ENCODE assay signal across 8 cellular contexts in the genomic region with DNA sequence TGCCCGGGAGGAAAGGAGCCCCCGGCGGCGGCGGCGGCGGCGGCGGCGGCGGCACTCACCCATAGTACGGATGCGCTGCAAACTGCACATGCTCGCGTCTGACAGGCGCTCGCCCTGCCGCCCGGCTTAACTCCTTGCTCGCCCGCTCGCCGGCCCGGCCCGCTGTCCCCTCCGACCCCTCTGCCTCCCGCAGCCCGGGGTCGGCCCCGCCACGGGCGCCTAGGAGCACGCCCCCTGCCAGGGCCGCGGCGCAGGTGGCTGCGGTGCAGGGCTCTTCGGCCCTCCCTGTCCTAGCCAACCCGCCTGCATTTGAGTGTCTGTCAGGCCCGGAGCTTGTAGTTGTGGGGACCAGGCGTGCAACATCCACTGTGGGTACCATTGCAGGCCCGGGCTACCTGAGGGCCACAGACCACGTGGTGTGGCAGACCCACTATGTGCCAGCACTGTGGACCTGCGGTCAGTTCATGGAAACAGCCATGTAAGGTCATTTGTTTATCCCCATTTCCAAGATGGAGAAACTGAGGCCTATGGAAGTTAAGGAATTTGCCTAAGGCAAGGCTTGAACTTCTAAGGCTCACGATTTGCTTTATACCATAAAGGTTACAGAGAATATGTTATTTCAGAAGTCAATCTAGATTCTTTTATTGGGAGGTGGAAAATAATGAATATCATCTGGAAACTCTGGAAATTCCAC. TPM values are rescaled to one million over a fixed set of nuclear protein-coding genes. Genes with fewer than 3 reads are reported as not detected.
DNase-seq lines count a peak whose midpoint lies in the region; ATAC-seq, FAIRE-seq and TF ChIP-seq lines count a peak whose summit lies in the region.

No MANE protein-coding gene starts in this region.

- DNase-seq in Caco-2 = peak in 1 of 2 experiments; percentile 7
- no peak for DNase-seq in astrocyte (ENCODE audit: low read depth)
- peak; percentile 64 for DNase-seq in iPS-NIHi11 (ENCODE audit: low spot score)
- DNase-seq in stimulated activated CD4-positive, alpha-beta T cell treated with anti-CD3 and anti-CD28 coated beads, Interleukin-1b, Interleukin-23, amount 100 ng/mL, for 48 hours = peak; percentile 20
- no peak for DNase-seq in foreskin melanocyte
- DNase-seq in NCI-H2107 treated with DMSO at 0.1 percent for 48 hours (lab: John Stamatoyannopoulos, UW; ENCODE audit: unreplicated experiment) = no peak

- H3K9me2 ChIP-seq in OCI-LY1 (ENCODE audit: low read depth, low read length) = no peaks in the 10 kb centered on the region

- CTCF ChIA-PET in Caco-2 (lab: Charles Lee) = interaction anchor here (1.2 to 1.9 kb wide), 2 partner anchors 56 to 88 kb away, joined by 7 to 12 read pairs; no protein-coding TSS in a partner anchor

- H3K27me3 ChIP-seq in Caco-2 (replicated peaks; ENCODE audit: control insufficient read depth, insufficient read depth, low read length) (no peaks in the 10 kb centered on the region), OCI-LY1 (ENCODE audit: insufficient read depth, low read length) (peaks cover 10% of the 10 kb centered on the region; the same call in 1 of the 2 replicates), astrocyte (ENCODE audit: insufficient read depth, low read length) (peaks cover 35% of the 10 kb centered on the region)

- H3K27ac Mint-ChIP-seq in Caco-2 (ENCODE audit: unreplicated experiment) (no peak overlapping the region), astrocyte (ENCODE audit: unreplicated experiment) (no peak overlapping the region)

- H3K9me3 ChIP-seq in Caco-2 (no peaks in the 10 kb centered on the region), OCI-LY1 (ENCODE audit: low read length) (no peaks in the 10 kb centered on the region), astrocyte (ENCODE audit: insufficient read depth, low read depth, low read length) (no peaks in the 10 kb centered on the region)

- no peaks in the 10 kb centered on the region for H3K4me1 Mint-ChIP-seq in Caco-2 (ENCODE audit: low read depth, unreplicated experiment)
- peaks cover 9% of the 10 kb centered on the region for H3K4me1 Mint-ChIP-seq in astrocyte (ENCODE audit: low read depth, unreplicated experiment)

- no TSS peak for BruUV-seq in Caco-2 (replicated peaks; lab: Mats Ljungman, UMichigan)

- no peak for FAIRE-seq in astrocyte (lab: Jason Lieb, UNC)

- TF ChIP-seq CTCF in Caco-2 (IDR thresholded peaks at IDR 0.05; ENCODE audit: insufficient read depth in 1 of 2, low read depth in 1 of 2, low read length in 1 of 2, severe bottlenecking in 1 of 2, unreplicated experiment in 1 of 2) = no peak
- TF ChIP-seq CTCF in OCI-LY1 (IDR thresholded peaks at IDR 0.05; ENCODE audit: low read length) = no peak
- TF ChIP-seq CTCF in astrocyte (IDR thresholded peaks at IDR 0.05; ENCODE audit: insufficient read depth, low read depth, low read length) = no peak

- H3K4me2 ChIP-seq in OCI-LY1 (ENCODE audit: low read length) (peak overlapping the region; percentile 83), astrocyte (ENCODE audit: low read length) (peak overlapping the region; percentile 89)

- H3K9me3 Mint-ChIP-seq in Caco-2 (ENCODE audit: unreplicated experiment) (no peaks in the 10 kb centered on the region), astrocyte (ENCODE audit: unreplicated experiment) (no peaks in the 10 kb centered on the region)

- peak overlapping the region; percentile 52 for H3K4me3 ChIP-seq in Caco-2 (ENCODE audit: low read depth, low read length)
- H3K4me3 ChIP-seq in OCI-LY1 (ENCODE audit: low read depth, low read length, poor library complexity, severe bottlenecking) = peak overlapping the region; percentile 66
- H3K4me3 ChIP-seq in astrocyte (ENCODE audit: insufficient read depth, low read depth, low read length) = peak overlapping the region; percentile 66

- intact Hi-C loops in Caco-2 (cut with micrococcal nuclease; ENCODE audit: unreplicated experiment) = loop anchor here (1.0 kb wide), 1 partner anchor 88 kb away; no protein-coding TSS in a partner anchor

- H2AFZ ChIP-seq in OCI-LY1 (ENCODE audit: low read length) (no peak overlapping the region), astrocyte (ENCODE audit: low read depth, low read length) (peak overlapping the region; percentile 79)

- H3K27ac ChIP-seq in OCI-LY1 (ENCODE audit: low read depth, low read length, poor library complexity, severe bottlenecking) (no peak overlapping the region), astrocyte (ENCODE audit: low read depth, low read length) (no peak overlapping the region)

- peak; percentile 55 for ATAC-seq in GM19463 (IDR thresholded peaks at IDR 0.05; ENCODE audit: unreplicated experiment)

- H3K4me1 ChIP-seq in Caco-2 (peaks cover 4% of the 10 kb centered on the region; the same call in 1 of the 2 replicates), OCI-LY1 (ENCODE audit: insufficient read depth, low read length, severe bottlenecking) (peaks cover 10% of the 10 kb centered on the region), astrocyte (ENCODE audit: insufficient read depth, low read length) (no peaks in the 10 kb centered on the region)

- peak overlapping the region; percentile 44 for H3K4me3 Mint-ChIP-seq in Caco-2 (ENCODE audit: unreplicated experiment)
- peak overlapping the region; percentile 34 for H3K4me3 Mint-ChIP-seq in astrocyte (ENCODE audit: unreplicated experiment)

- H3K36me3 ChIP-seq in Caco-2 (ENCODE audit: control insufficient read depth, insufficient read depth, low read length) = no peaks in the 10 kb centered on the region
- H3K36me3 ChIP-seq in OCI-LY1 (ENCODE audit: insufficient read depth, low read length) = no peaks in the 10 kb centered on the region
- no peaks in the 10 kb centered on the region for H3K36me3 ChIP-seq in astrocyte (ENCODE audit: insufficient read depth, low read length)

- POLR2A ChIA-PET in Caco-2 (lab: Charles Lee) = no interaction called here

- H3K79me2 ChIP-seq in OCI-LY1 (ENCODE audit: insufficient read depth, low read length) (no peaks in the 10 kb centered on the region), astrocyte (ENCODE audit: insufficient read depth, low read length) (no peaks in the 10 kb centered on the region)

- H3K36me3 Mint-ChIP-seq in Caco-2 (ENCODE audit: insufficient read depth, unreplicated experiment) (no peaks in the 10 kb centered on the region), astrocyte (ENCODE audit: low read depth, unreplicated experiment) (no peaks in the 10 kb centered on the region)

- no peaks in the 10 kb centered on the region for H3F3A ChIP-seq in OCI-LY1 (ENCODE audit: insufficient read depth, low read length)

- H3K9ac ChIP-seq in OCI-LY1 (ENCODE audit: low read length) = peak overlapping the region; percentile 52; the same call in 1 of the 2 replicates
- H3K9ac ChIP-seq in astrocyte (ENCODE audit: low read length) = no peak overlapping the region

- H4K20me1 ChIP-seq in OCI-LY1 (ENCODE audit: insufficient read depth, low read length) (no peaks in the 10 kb centered on the region), astrocyte (ENCODE audit: insufficient read depth, low read length) (no peaks in the 10 kb centered on the region)

- peaks cover 13% of the 10 kb centered on the region for H3K27me3 Mint-ChIP-seq in Caco-2 (ENCODE audit: insufficient read depth, unreplicated experiment)
- H3K27me3 Mint-ChIP-seq in astrocyte (ENCODE audit: low read depth, unreplicated experiment) = peaks cover 48% of the 10 kb centered on the region

RNA-seq across cellular contexts. Expression of gene PLEKHH1, which starts 17.6 kb away (rescaled TPM):
- total RNA-seq in Caco-2 (2022) (32.4 and 41.2 TPM in 2 replicates), astrocyte (2.3 and 3.3 TPM in 2 replicates)

RNA-seq across cellular contexts. Expression of gene TMEM229B, which starts 27.0 kb away (rescaled TPM):
- total RNA-seq in Caco-2 (2022) (0.19 TPM in 1 of 2 replicates, not detected in the other), astrocyte (1.3 and 1.8 TPM in 2 replicates)

Comparison
In these comparisons a context has a peak if more than half of its experiments do, and no peak if none do; other contexts are left out.
1. DNase-seq: peak in iPS-NIHi11 (single experiment) and stimulated activated CD4-positive, alpha-beta T cell treated with anti-CD3 and anti-CD28 coated beads, Interleukin-1b, Interleukin-23, amount 100 ng/mL, for 48 hours (single experiment); none in astrocyte (single experiment), foreskin melanocyte (single experiment) and NCI-H2107 treated with DMSO at 0.1 percent for 48 hours (single experiment).
2. Peak in every context shown above with its lines, with median percentiles within 50 percentile points of each other: H3K4me3 ChIP-seq.